In the genomic region with DNA sequence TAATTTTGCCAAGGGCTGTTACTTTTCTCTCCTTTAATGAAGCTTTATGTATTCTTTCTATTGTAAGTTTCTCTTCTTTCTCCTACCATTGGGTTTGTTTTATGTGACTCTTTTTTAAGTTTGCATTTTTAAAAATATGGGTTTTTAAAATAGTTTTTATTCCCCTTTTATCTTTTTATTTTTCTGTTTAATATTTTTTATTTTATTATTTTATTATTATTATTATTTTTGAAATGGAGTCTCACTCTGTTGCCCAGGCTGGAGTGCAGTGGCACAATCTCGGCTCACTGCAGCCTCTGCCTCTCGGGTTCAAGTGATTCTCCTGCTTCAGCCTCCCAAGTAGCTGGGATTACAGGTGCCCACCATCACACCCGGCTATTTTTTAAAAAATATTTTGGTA, we compare ENCODE assay signal across 11 cellular contexts. TPM values are rescaled to one million over a fixed set of nuclear protein-coding genes. Genes with fewer than 3 reads are reported as not detected.
"Had no signal": no experiment of that assay in that cellular context is flagged by ENCODE, and none has a peak within 500 bp of the region (broad histone marks: within the 10 kb centered on the region; RNA-seq: fewer than 3 reads in every experiment).

No MANE protein-coding gene starts in this region.

RNA-seq across cellular contexts. Expression of gene AGR2, which starts 34.8 kb away (rescaled TPM):
- total RNA-seq: left ventricle myocardium inferior; mononuclear cell; naive thymus-derived CD4-positive, alpha-beta T cell; natural killer cell treated with Interleukin-12 subunit alpha and Interleukin-12 subunit beta and Interleukin-15 and Interleukin-18, amount 100 ng/mL, for 72 hours; pulmonary artery endothelial cell; right atrium auricular region; spleen; subcutaneous adipose tissue; tibial nerve had no signal
- polyA plus RNA-seq: immature natural killer cell; naive thymus-derived CD4-positive, alpha-beta T cell; neural cell had no signal
